Comparison of ENCODE assay signal across 25 cellular contexts in genomic region chr11:75424396-75424795, GRCh38. TPM values are rescaled to one million over a fixed set of nuclear protein-coding genes. Genes with fewer than 3 reads are reported as not detected.
DNase-seq lines count a peak whose midpoint lies in the region; ATAC-seq and TF ChIP-seq lines count a peak whose summit lies in the region.
"Had no signal": no experiment of that assay in that cellular context is flagged by ENCODE, and none has a peak within 500 bp of the region (broad histone marks: within the 10 kb centered on the region; RNA-seq: fewer than 3 reads in every experiment).

No MANE protein-coding gene starts in this region.

- peaks cover 24% of the 10 kb centered on the region for H3K36me3 Mint-ChIP-seq in GM23338 (ENCODE audit: low read depth)
- H3K36me3 Mint-ChIP-seq in neural crest cell (ENCODE audit: low read depth) = peaks cover 13% of the 10 kb centered on the region
- peaks cover 13% of the 10 kb centered on the region for H3K36me3 Mint-ChIP-seq in activated T-helper 2 cell treated with anti-CD3 and anti-CD28 coated beads, Interferon-gamma antibody, Interleukin-2, Interleukin-4, amounts not matched to agents 10 μg/mL and 5 μg/mL and 100 μg/mL, durations not matched to agents 14 hours and 24 hours and 36 hours (ENCODE audit: low read depth)

- no peak overlapping the region for H3K27ac Mint-ChIP-seq in GM23338
- H3K27ac Mint-ChIP-seq in neural crest cell (ENCODE audit: unreplicated experiment) = no peak overlapping the region
- H3K27ac Mint-ChIP-seq in activated T-helper 2 cell treated with anti-CD3 and anti-CD28 coated beads, Interferon-gamma antibody, Interleukin-2, Interleukin-4, amounts not matched to agents 10 μg/mL and 5 μg/mL and 100 μg/mL, durations not matched to agents 14 hours and 24 hours and 36 hours = no peak overlapping the region
- H3K27ac Mint-ChIP-seq: activated CD8-positive, alpha-beta T cell treated with anti-CD3 and anti-CD28 coated beads, Interleukin-2, amount 10 ng/mL, durations not matched to agents 7 days and 5 days; dendritic cell treated with granulocyte-macrophage colony-stimulating factor and Interleukin-4, amounts not matched to agents 40 ng/mL and 50 ng/mL, for 4 days had no signal

- peaks cover 34% of the 10 kb centered on the region for H3K27me3 Mint-ChIP-seq in GM23338 (ENCODE audit: insufficient read depth, low read depth, poor library complexity)
- peaks cover 25% of the 10 kb centered on the region for H3K27me3 Mint-ChIP-seq in neural crest cell (ENCODE audit: low read depth)
- peaks cover 20% of the 10 kb centered on the region for H3K27me3 Mint-ChIP-seq in activated T-helper 2 cell treated with anti-CD3 and anti-CD28 coated beads, Interferon-gamma antibody, Interleukin-2, Interleukin-4, amounts not matched to agents 10 μg/mL and 5 μg/mL and 100 μg/mL, durations not matched to agents 14 hours and 24 hours and 36 hours (ENCODE audit: low read depth)

- intact Hi-C loops in activated T-helper 2 cell treated with anti-CD3 and anti-CD28 coated beads, Interferon-gamma antibody, Interleukin-2, Interleukin-4, amounts not matched to agents 10 μg/mL and 5 μg/mL and 100 μg/mL, durations not matched to agents 14 hours and 24 hours and 36 hours (cut with micrococcal nuclease) = no loop called here

- H3K9me2 ChIP-seq in GM23338 (ENCODE audit: insufficient read depth) = no peaks in the 10 kb centered on the region

- peaks cover 16% of the 10 kb centered on the region for H3K4me1 Mint-ChIP-seq in GM23338
- H3K4me1 Mint-ChIP-seq in neural crest cell = peaks cover 43% of the 10 kb centered on the region
- peaks cover 5% of the 10 kb centered on the region for H3K4me1 Mint-ChIP-seq in activated T-helper 2 cell treated with anti-CD3 and anti-CD28 coated beads, Interferon-gamma antibody, Interleukin-2, Interleukin-4, amounts not matched to agents 10 μg/mL and 5 μg/mL and 100 μg/mL, durations not matched to agents 14 hours and 24 hours and 36 hours (ENCODE audit: low read depth)

- TF ChIP-seq CTCF in GM23338 (conservative IDR thresholded peaks at IDR 0.05; ENCODE audit: low read depth in 2 of 2) = no peak
- TF ChIP-seq CTCF in neural crest cell (conservative IDR thresholded peaks at IDR 0.05) = no peak

- H3K4me2 ChIP-seq in GM23338 = peak overlapping the region; percentile 55; the same call in 1 of the 2 replicates

- no peaks in the 10 kb centered on the region for H3K36me3 ChIP-seq in GM23338 (ENCODE audit: insufficient read depth)
- H3K36me3 ChIP-seq: prostate gland, vagina had no signal

- peak; percentile 88 for DNase-seq in CMK (ENCODE audit: low read depth)
- no peak for DNase-seq in GM23338 (ENCODE audit: low spot score)
- peak; percentile 14 for DNase-seq in epidermal melanocyte (ENCODE audit: insufficient read length, low spot score)
- DNase-seq in neural crest cell (ENCODE audit: low read depth, low spot score) = no peak
- DNase-seq in activated T-helper 2 cell treated with anti-CD3 and anti-CD28 coated beads, Interferon-gamma antibody, Interleukin-2, Interleukin-4, amounts not matched to agents 10 μg/mL and 5 μg/mL and 100 μg/mL, durations not matched to agents 14 hours and 24 hours and 36 hours (ENCODE audit: low spot score) = no peak
- DNase-seq in SHP77 treated with DMSO at 0.1 percent for 48 hours (lab: John Stamatoyannopoulos, UW) = no peak
- DNase-seq: activated CD8-positive, alpha-beta T cell treated with anti-CD3 and anti-CD28 coated beads, Interleukin-2, amount 10 ng/mL, durations not matched to agents 7 days and 5 days; central memory CD4-positive, alpha-beta T cell; Kasumi-1; NCI-H1048; NCI-H187; NCI-H526 treated with DMSO at 0.1 percent for 48 hours; stimulated activated naive CD8-positive, alpha-beta T cell treated with anti-CD3 and anti-CD28 coated beads, Interleukin-15, Interleukin-2, amounts not matched to agents 100 U/mL and 50 U/mL, for 24 hours; testis had no signal

- H3K4me3 Mint-ChIP-seq in GM23338 = no peak overlapping the region
- peak overlapping the region; percentile 3 for H3K4me3 Mint-ChIP-seq in neural crest cell
- H3K4me3 Mint-ChIP-seq in activated T-helper 2 cell treated with anti-CD3 and anti-CD28 coated beads, Interferon-gamma antibody, Interleukin-2, Interleukin-4, amounts not matched to agents 10 μg/mL and 5 μg/mL and 100 μg/mL, durations not matched to agents 14 hours and 24 hours and 36 hours (ENCODE audit: low read depth) = no peak overlapping the region
- H3K4me3 Mint-ChIP-seq: activated CD8-positive, alpha-beta T cell treated with anti-CD3 and anti-CD28 coated beads, Interleukin-2, amount 10 ng/mL, durations not matched to agents 7 days and 5 days; CD14-positive monocyte; dendritic cell treated with granulocyte-macrophage colony-stimulating factor and Interleukin-4, amounts not matched to agents 40 ng/mL and 50 ng/mL, for 4 days had no signal

- H3K4me1 ChIP-seq in GM23338 (ENCODE audit: insufficient read depth) = peaks cover 9% of the 10 kb centered on the region; the same call in 1 of the 2 replicates
- H3K4me1 ChIP-seq: prostate gland, vagina had no signal

- H2AFZ ChIP-seq in GM23338 = no peak overlapping the region

- H3K4me3 ChIP-seq in GM23338 = no peak overlapping the region
- H3K4me3 ChIP-seq: gastroesophageal sphincter, lung, prostate gland, testis, vagina had no signal

- ATAC-seq in GM23338 (no peak), GM19035 (IDR thresholded peaks at IDR 0.05; ENCODE audit: unreplicated experiment) (no peak), GM18502 (IDR thresholded peaks at IDR 0.05; ENCODE audit: poor library complexity, unreplicated experiment) (no peak)
- ATAC-seq: activated CD8-positive, alpha-beta T cell treated with anti-CD3 and anti-CD28 coated beads, Interleukin-2, amount 10 ng/mL, durations not matched to agents 7 days and 5 days; activated naive CD4-positive, alpha-beta T cell treated with anti-CD3 and anti-CD28 coated beads, Interleukin-2, amount 50 U/mL, for 72 hours; gastroesophageal sphincter; stimulated activated naive CD8-positive, alpha-beta T cell treated with anti-CD3 and anti-CD28 coated beads, Interleukin-15, Interleukin-2, amounts not matched to agents 100 U/mL and 50 U/mL, for 24 hours had no signal

- H3K9me3 Mint-ChIP-seq in GM23338 (peaks cover 16% of the 10 kb centered on the region), neural crest cell (peaks cover 3% of the 10 kb centered on the region)
- peaks cover 7% of the 10 kb centered on the region for H3K9me3 Mint-ChIP-seq in activated T-helper 2 cell treated with anti-CD3 and anti-CD28 coated beads, Interferon-gamma antibody, Interleukin-2, Interleukin-4, amounts not matched to agents 10 μg/mL and 5 μg/mL and 100 μg/mL, durations not matched to agents 14 hours and 24 hours and 36 hours

- no peak overlapping the region for H3K27ac ChIP-seq in GM23338 (ENCODE audit: low read depth)
- H3K27ac ChIP-seq: gastroesophageal sphincter, prostate gland, RWPE1, testis, vagina had no signal

- 0 out of 2 replicates have a peak, but pooled peaks cover 4% of the 10 kb centered on the region for H3F3A ChIP-seq in GM23338 (replicated peaks; ENCODE audit: low read depth)

- H3K27me3 ChIP-seq in GM23338 (ENCODE audit: insufficient read depth) = peaks cover 25% of the 10 kb centered on the region
- H3K27me3 ChIP-seq: testis, vagina had no signal

- H3K79me2 ChIP-seq in GM23338 (replicated peaks; ENCODE audit: insufficient read depth) = no peaks in the 10 kb centered on the region

- H4K20me1 ChIP-seq in GM23338 (replicated peaks; ENCODE audit: insufficient read depth) = no peaks in the 10 kb centered on the region; the same call in 1 of the 2 replicates

TF ChIP-seq in GM23338, 12 proteins besides CTCF, POLR2A, EP300 and RAD21 (continues in another document):
- TF ChIP-seq ETS1 (IDR thresholded peaks at IDR 0.05) = no peak
- TF ChIP-seq ZNF114 (CRISPR knock-in tag; IDR thresholded peaks at IDR 0.05) = no peak
- no peak for TF ChIP-seq JUNB (IDR thresholded peaks at IDR 0.05; ENCODE audit: unreplicated experiment)
- TF ChIP-seq EZH2 (IDR thresholded peaks at IDR 0.05; ENCODE audit: low read depth, unreplicated experiment) = no peak
- TF ChIP-seq EZH2phosphoT487 (IDR thresholded peaks at IDR 0.05; ENCODE audit: unreplicated experiment) = no peak
- TF ChIP-seq POLR2AphosphoS5 (IDR thresholded peaks at IDR 0.05; ENCODE audit: low read depth) = no peak; the same call in 1 of the 2 replicates

RNA-seq across cellular contexts. Expression of gene KLHL35, which starts 8.6 kb away (rescaled TPM):
- 0.28 and 1.1 TPM in 2 replicates for total RNA-seq in GM23338 (2014; rRNA removed; shearing (Covaris generic))
- 0.10 TPM in 1 of 2 replicates, not detected in the other for polyA plus RNA-seq in GM23338 (2016; fragmentation: Nextera tagmentation; extraction: Ambion mirVana)
- total RNA-seq in neural crest cell = 9.4 and 11.6 TPM in 2 replicates
- 0.87 and 1.6 TPM in 2 replicates for total RNA-seq in activated T-helper 2 cell treated with anti-CD3 and anti-CD28 coated beads, Interferon-gamma antibody, Interleukin-2, Interleukin-4, amounts not matched to agents 10 μg/mL and 5 μg/mL and 100 μg/mL, durations not matched to agents 14 hours and 24 hours and 36 hours
- total RNA-seq: G401, vagina had no signal

RNA-seq across cellular contexts. Expression of gene RPS3, which starts 25.1 kb away (rescaled TPM):
- total RNA-seq in GM23338 (2014; rRNA removed; shearing (Covaris generic)) = 1,200 and 1,745 TPM in 2 replicates
- polyA plus RNA-seq in GM23338 (2016; fragmentation: Nextera tagmentation; extraction: Ambion mirVana) = 2,793 and 2,848 TPM in 2 replicates
- 3,598 and 3,664 TPM in 2 replicates for total RNA-seq in neural crest cell
- total RNA-seq in activated T-helper 2 cell treated with anti-CD3 and anti-CD28 coated beads, Interferon-gamma antibody, Interleukin-2, Interleukin-4, amounts not matched to agents 10 μg/mL and 5 μg/mL and 100 μg/mL, durations not matched to agents 14 hours and 24 hours and 36 hours = 3,460 and 3,552 TPM in 2 replicates

Comparison
In these comparisons a context has a peak if more than half of its experiments do, and no peak if none do; other contexts are left out.
1. DNase-seq: peak in CMK (single experiment) and epidermal melanocyte (single experiment); none in GM23338 (single experiment), neural crest cell (single experiment), activated T-helper 2 cell treated with anti-CD3 and anti-CD28 coated beads, Interferon-gamma antibody, Interleukin-2, Interleukin-4, amounts not matched to agents 10 μg/mL and 5 μg/mL and 100 μg/mL, durations not matched to agents 14 hours and 24 hours and 36 hours (single experiment) and SHP77 treated with DMSO at 0.1 percent for 48 hours (single experiment).